15 cellular contexts compared by ENCODE assay signal in the genomic region with DNA sequence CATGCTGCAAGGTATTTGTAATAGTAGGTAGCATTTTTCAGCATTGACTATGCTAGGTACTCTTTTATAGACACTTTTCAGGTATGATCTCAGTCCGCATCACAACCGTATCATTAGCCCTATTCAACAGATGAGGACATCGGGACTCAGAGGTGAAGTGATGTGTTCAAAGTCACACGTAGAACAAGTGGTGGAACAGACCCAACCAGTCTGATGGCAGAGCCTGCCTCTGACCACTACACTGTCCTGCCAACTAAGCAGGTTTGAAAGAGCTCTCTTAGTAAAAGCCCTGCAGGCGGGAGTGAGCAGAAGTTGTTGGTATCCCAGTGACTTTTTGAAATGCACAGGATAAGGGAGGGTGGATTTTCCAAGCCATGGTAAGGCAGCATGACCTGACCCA. TPM values are rescaled to one million over a fixed set of nuclear protein-coding genes. Genes with fewer than 3 reads are reported as not detected.
"Had no signal": no experiment of that assay in that cellular context is flagged by ENCODE, and none has a peak within 500 bp of the region (broad histone marks: within the 10 kb centered on the region; RNA-seq: fewer than 3 reads in every experiment).

No MANE protein-coding gene starts in this region.

- H3K4me1 Mint-ChIP-seq: activated CD4-positive, alpha-beta T cell treated with anti-CD3 and anti-CD28 coated beads, Interleukin-2, amount 10 ng/mL, durations not matched to agents 7 days and 5 days; activated naive CD4-positive, alpha-beta T cell treated with anti-CD3 and anti-CD28 coated beads, Interleukin-2, amount 50 U/mL, for 24 hours; brain; neural crest cell; WTC11 had no signal

- H3K27ac ChIP-seq: ovary had no signal

- H3K9me3 Mint-ChIP-seq: activated CD4-positive, alpha-beta T cell treated with anti-CD3 and anti-CD28 coated beads, Interleukin-2, amount 10 ng/mL, durations not matched to agents 7 days and 5 days; activated naive CD4-positive, alpha-beta T cell treated with anti-CD3 and anti-CD28 coated beads, Interleukin-2, amount 50 U/mL, for 24 hours; activated T-cell treated with anti-CD3 and anti-CD28 coated beads, Interleukin-2, amount 50 U/mL, for 4 hours; brain; neural crest cell; type B pancreatic cell; WTC11 had no signal

- H3K4me3 Mint-ChIP-seq: activated CD4-positive, alpha-beta T cell treated with anti-CD3 and anti-CD28 coated beads, Interleukin-2, amount 10 ng/mL, durations not matched to agents 7 days and 5 days; activated naive CD4-positive, alpha-beta T cell treated with anti-CD3 and anti-CD28 coated beads, Interleukin-2, amount 50 U/mL, for 24 hours; activated T-cell treated with anti-CD3 and anti-CD28 coated beads, Interleukin-2, amount 50 U/mL, for 4 hours; brain; neural crest cell; type B pancreatic cell; WTC11 had no signal

- ATAC-seq: activated T-cell treated with anti-CD3 and anti-CD28 coated beads, Interleukin-2, amount 50 U/mL, for 4 hours; WTC11 had no signal

- FAIRE-seq: endometrium had no signal

- DNase-seq: activated CD4-positive, alpha-beta T cell treated with anti-CD3 and anti-CD28 coated beads, Interleukin-2, amount 10 ng/mL, durations not matched to agents 7 days and 5 days; activated T-cell treated with anti-CD3 and anti-CD28 coated beads, Interleukin-2, amount 50 U/mL, for 4 hours; amniotic stem cell; cerebellar nuclear complex; ovary; Right ventricle myocardium superior; SK-N-SH; T-helper 1 cell had no signal

- H3K4me3 ChIP-seq: ovary had no signal

- H3K9me3 ChIP-seq: ovary, SK-N-SH had no signal

- H3K36me3 ChIP-seq: ovary had no signal

- H3K27me3 ChIP-seq: ovary had no signal

- H3K27me3 Mint-ChIP-seq: activated CD4-positive, alpha-beta T cell treated with anti-CD3 and anti-CD28 coated beads, Interleukin-2, amount 10 ng/mL, durations not matched to agents 7 days and 5 days; activated naive CD4-positive, alpha-beta T cell treated with anti-CD3 and anti-CD28 coated beads, Interleukin-2, amount 50 U/mL, for 24 hours; brain; type B pancreatic cell had no signal

- H3K27ac Mint-ChIP-seq: activated CD4-positive, alpha-beta T cell treated with anti-CD3 and anti-CD28 coated beads, Interleukin-2, amount 10 ng/mL, durations not matched to agents 7 days and 5 days; activated naive CD4-positive, alpha-beta T cell treated with anti-CD3 and anti-CD28 coated beads, Interleukin-2, amount 50 U/mL, for 24 hours; brain; type B pancreatic cell; WTC11 had no signal

RNA-seq across cellular contexts. Expression of a gene that starts 34.9 kb away (rescaled TPM):
- total RNA-seq: kidney epithelial cell had no signal
